ENCODE assay signal across 8 cellular contexts in genomic region chr16:11181889-11182279, GRCh38.
DNase-seq lines count a peak whose midpoint lies in the region; ATAC-seq and TF ChIP-seq lines count a peak whose summit lies in the region.
"Had no signal": no experiment of that assay in that cellular context is flagged by ENCODE, and none has a peak within 500 bp of the region (broad histone marks: within the 10 kb centered on the region; RNA-seq: fewer than 3 reads in every experiment).

No MANE protein-coding gene starts in this region.

- TF ChIP-seq POLR2A in gastrocnemius medialis (IDR thresholded peaks at IDR 0.05) = no peak

- in situ Hi-C loops in gastrocnemius medialis (cut with MboI; ENCODE audit: low sequenced_read_pairs in 4 of 4) = no loop called here

- H3K27me3 ChIP-seq in SK-N-SH (ENCODE audit: insufficient read depth) = no peaks in the 10 kb centered on the region
- H3K27me3 ChIP-seq in fibroblast of lung (ENCODE audit: control insufficient read depth, insufficient read depth, low read length) = no peaks in the 10 kb centered on the region
- no peaks in the 10 kb centered on the region for H3K27me3 ChIP-seq in gastrocnemius medialis

- 44% methylated on average over 12 of the region's 12 CpGs for WGBS in SK-N-SH (ENCODE audit: low lambda C conversion rate)

- ATAC-seq in GM19463 (IDR thresholded peaks at IDR 0.05; ENCODE audit: unreplicated experiment) = peak; percentile 33
- ATAC-seq in gastrocnemius medialis = no peak
- no peak for ATAC-seq in HG03460 (IDR thresholded peaks at IDR 0.05; ENCODE audit: unreplicated experiment)

- H4K20me1 ChIP-seq in SK-N-SH (ENCODE audit: insufficient read depth) = no peaks in the 10 kb centered on the region
- H4K20me1 ChIP-seq in fibroblast of lung (ENCODE audit: control insufficient read depth, extremely low read depth, insufficient read depth, low read length) = no peaks in the 10 kb centered on the region

- H3K9ac ChIP-seq in SK-N-SH (no peak overlapping the region), fibroblast of lung (ENCODE audit: insufficient read depth, low read length) (no peak overlapping the region)

- no peak overlapping the region for H3K4me3 ChIP-seq in SK-N-SH (ENCODE audit: low read depth in 2 of 2, low read length in 1 of 2)
- no peak overlapping the region for H3K4me3 ChIP-seq in fibroblast of lung (replicated peaks in 1 of 4; ENCODE audit: control extremely low read depth in 1 of 4, insufficient read depth in 1 of 4, low read depth in 3 of 4, low read length in 4 of 4)
- no peak overlapping the region for H3K4me3 ChIP-seq in gastrocnemius medialis

- H3K4me2 ChIP-seq in SK-N-SH = no peak overlapping the region
- H3K4me2 ChIP-seq in fibroblast of lung (ENCODE audit: extremely low read depth, insufficient read depth, low read length) = no peak overlapping the region

- POLR2A ChIA-PET in SK-N-SH (lab: Yijun Ruan, JAX) = no interaction called here

- no peaks in the 10 kb centered on the region for H3F3A ChIP-seq in SK-N-SH (replicated peaks; ENCODE audit: insufficient read depth)

- TF ChIP-seq RAD21 in SK-N-SH (IDR thresholded peaks at IDR 0.05; ENCODE audit: low read length) = no peak

- H2AFZ ChIP-seq in SK-N-SH (ENCODE audit: low read depth) = no peak overlapping the region
- no peak overlapping the region for H2AFZ ChIP-seq in fibroblast of lung (ENCODE audit: low read length)

- CTCF ChIA-PET in SK-N-SH (lab: Yijun Ruan, JAX) = interaction anchor here (0.5 kb wide), 1 partner anchor 214 kb away, joined by 3 read pairs; no protein-coding TSS in a partner anchor

- no peak for DNase-seq in SK-N-SH
- peak; percentile 29 to 34 for DNase-seq in fibroblast of lung (ENCODE audit: low read depth in 2 of 2)
- peak; percentile 68 for DNase-seq in stimulated activated CD8-positive, alpha-beta memory T cell treated with anti-CD3 and anti-CD28 coated beads, Interleukin-4, amount 100 ng/mL, for 48 hours
- no peak for DNase-seq in gastrocnemius medialis
- no peak for DNase-seq in stimulated activated naive CD4-positive, alpha-beta T cell treated with Interleukin-2 at 50 U/mL for 16 hours (lab: John Stamatoyannopoulos, UW)
- DNase-seq: GOT3 had no signal

- TF ChIP-seq EP300 in SK-N-SH (IDR thresholded peaks at IDR 0.05; ENCODE audit: borderline replicate concordance in 1 of 2, low read depth in 1 of 2, low read length in 1 of 2) = no peak

- H3K9me2 ChIP-seq in SK-N-SH = no peaks in the 10 kb centered on the region

- no peak overlapping the region for H3K27ac ChIP-seq in SK-N-SH (ENCODE audit: low read depth in 2 of 2, low read length in 1 of 2)
- no peak overlapping the region for H3K27ac ChIP-seq in fibroblast of lung (ENCODE audit: insufficient read depth, low read length)
- no peak overlapping the region for H3K27ac ChIP-seq in gastrocnemius medialis

- no peaks in the 10 kb centered on the region for H3K9me3 ChIP-seq in SK-N-SH
- no peaks in the 10 kb centered on the region for H3K9me3 ChIP-seq in fibroblast of lung (ENCODE audit: control insufficient read depth, insufficient read depth, low read depth, low read length)
- no peaks in the 10 kb centered on the region for H3K9me3 ChIP-seq in gastrocnemius medialis

- H3K79me2 ChIP-seq in SK-N-SH (ENCODE audit: insufficient read depth) (no peaks in the 10 kb centered on the region), fibroblast of lung (ENCODE audit: control insufficient read depth, insufficient read depth, low read length) (no peaks in the 10 kb centered on the region)

- H3K4me1 ChIP-seq in SK-N-SH (ENCODE audit: control insufficient read depth in 1 of 2, insufficient read depth in 2 of 2, low read depth in 1 of 2, low read length in 1 of 2) (no peaks in the 10 kb centered on the region), fibroblast of lung (ENCODE audit: control insufficient read depth, extremely low read depth, insufficient read depth, low read length) (no peaks in the 10 kb centered on the region), gastrocnemius medialis (peaks cover 0 to 4% of the 10 kb centered on the region in 2 donors)

- H3K36me3 ChIP-seq in SK-N-SH (replicated peaks in 1 of 2; ENCODE audit: control insufficient read depth in 1 of 2, insufficient read depth in 2 of 2, low read length in 1 of 2) (peaks cover 0 to 13% of the 10 kb centered on the region in 2 experiments), fibroblast of lung (ENCODE audit: control insufficient read depth, insufficient read depth, low read length) (no peaks in the 10 kb centered on the region), gastrocnemius medialis (peaks cover 0 to 4% of the 10 kb centered on the region in 2 donors)

- TF ChIP-seq CTCF in SK-N-SH (IDR thresholded peaks at IDR 0.05) (no peak), fibroblast of lung (conservative IDR thresholded peaks at IDR 0.05 in 1 of 2, IDR thresholded peaks at IDR 0.05 in 1 of 2; ENCODE audit: low read depth in 1 of 2, low read length in 2 of 2) (no peak), gastrocnemius medialis (IDR thresholded peaks at IDR 0.05 in 4 of 5, conservative IDR thresholded peaks at IDR 0.05 in 1 of 5) (no peak)

- intact Hi-C loops in gastrocnemius medialis (cut with DNase I; ENCODE audit: low total_unique reads) = no loop called here

TF ChIP-seq in SK-N-SH, 30 proteins besides CTCF, POLR2A, EP300 and RAD21 (continues in another document):
- no peak for TF ChIP-seq REST (IDR thresholded peaks at IDR 0.05; ENCODE audit: low read depth, low read length)
- TF ChIP-seq FOXJ3 (CRISPR knock-in tag; IDR thresholded peaks at IDR 0.05) = no peak
- peak; percentile 21; the same call in 1 of the 2 replicates for TF ChIP-seq FOSL2 (IDR thresholded peaks at IDR 0.05; ENCODE audit: borderline replicate concordance, low read depth)
- no peak for TF ChIP-seq MXI1 (IDR thresholded peaks at IDR 0.05; ENCODE audit: low read depth, low read length)
- peak; percentile 60; the same call in 1 of the 2 replicates for TF ChIP-seq MAX (IDR thresholded peaks at IDR 0.05; ENCODE audit: low read depth)
- TF ChIP-seq USF2 (IDR thresholded peaks at IDR 0.05; ENCODE audit: borderline replicate concordance, low read depth, low read length) = no peak
- no peak for TF ChIP-seq ZBTB33 (IDR thresholded peaks at IDR 0.05; ENCODE audit: borderline replicate concordance, low read depth)
- no peak for TF ChIP-seq IRF3 (IDR thresholded peaks at IDR 0.05; ENCODE audit: low read depth, low read length)

Comparison
In these comparisons a context has a peak if more than half of its experiments do, and no peak if none do; other contexts are left out.
1. DNase-seq: peak in fibroblast of lung (2 of 2) and stimulated activated CD8-positive, alpha-beta memory T cell treated with anti-CD3 and anti-CD28 coated beads, Interleukin-4, amount 100 ng/mL, for 48 hours (single experiment); none in SK-N-SH (single experiment), gastrocnemius medialis (0 of 2) and stimulated activated naive CD4-positive, alpha-beta T cell treated with Interleukin-2 at 50 U/mL for 16 hours (single experiment).